ENCODE assay signal across 15 cellular contexts in the genomic region with DNA sequence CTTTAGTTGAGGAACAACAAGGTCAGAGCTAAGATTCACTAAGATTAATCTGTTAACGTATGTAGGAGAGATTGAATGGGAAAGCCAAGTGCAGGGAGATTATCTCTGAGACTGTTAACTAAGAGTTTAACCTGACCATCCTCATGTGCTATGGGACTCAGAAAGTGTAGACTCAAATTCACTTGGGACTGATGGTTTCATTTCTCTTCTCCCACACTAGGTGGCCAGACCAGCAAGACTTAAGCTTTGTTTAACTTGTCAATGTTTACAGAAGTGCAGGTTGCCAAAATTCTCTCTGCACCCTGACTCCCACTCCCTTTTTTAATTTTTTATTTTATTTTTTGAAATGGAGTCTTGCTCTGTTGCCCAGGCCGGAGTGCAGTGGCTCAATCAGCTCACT. TPM values are rescaled to one million over a fixed set of nuclear protein-coding genes. Genes with fewer than 3 reads are reported as not detected.
DNase-seq lines count a peak whose midpoint lies in the region; ATAC-seq, FAIRE-seq and TF ChIP-seq lines count a peak whose summit lies in the region.
"Had no signal": no experiment of that assay in that cellular context is flagged by ENCODE, and none has a peak within 500 bp of the region (broad histone marks: within the 10 kb centered on the region; RNA-seq: fewer than 3 reads in every experiment).

No MANE protein-coding gene starts in this region.

- H3K36me3 ChIP-seq in small intestine (ENCODE audit: control insufficient read depth in 2 of 2, insufficient read depth in 2 of 2, low read length in 2 of 2) = no peaks in the 10 kb centered on the region
- H3K36me3 ChIP-seq: BLaER1 treated with 17β-estradiol and CSF1 and Interleukin-3, amounts not matched to agents 10 nM and 100 nM; stomach had no signal

- DNase-seq in SIG-M5 treated with dmso at 0.1 percent for 504 hours (lab: John Stamatoyannopoulos, UW; ENCODE audit: unreplicated experiment) = peak; percentile 12
- no peak for DNase-seq in SIG-M5 (lab: John Stamatoyannopoulos, UW)
- peak; percentile 30 for DNase-seq in MV-4-11 (lab: John Stamatoyannopoulos, UW)
- peak in 1 of 2 donors; percentile 17 for DNase-seq in cardiac fibroblast (ENCODE audit: low read depth in 2 of 2)
- peak; percentile 19 for DNase-seq in small intestine
- no peak for DNase-seq in activated naive CD4-positive, alpha-beta T cell treated with Interleukin-2 at 50 U/mL for 16 hours
- DNase-seq in stimulated activated naive CD4-positive, alpha-beta T cell (lab: John Stamatoyannopoulos, UW) = no peak
- DNase-seq: activated CD4-positive, alpha-beta T cell treated with anti-CD3 and anti-CD28 coated beads, Interleukin-2, amount 10 ng/mL, durations not matched to agents 24 days and 14 days; activated gamma-delta T cell; foreskin melanocyte; nucleus accumbens; stimulated activated CD4-positive, alpha-beta T cell treated with anti-CD3 and anti-CD28 coated beads, Interleukin-2, amount 100 ng/mL, for 48 hours; stomach had no signal

- no peaks in the 10 kb centered on the region for H3K27me3 ChIP-seq in small intestine (ENCODE audit: control insufficient read depth in 2 of 2, insufficient read depth in 2 of 2, low read length in 2 of 2)
- H3K27me3 ChIP-seq: BLaER1 treated with 17β-estradiol and CSF1 and Interleukin-3, amounts not matched to agents 10 nM and 100 nM had no signal

- peak; percentile 16 for TF ChIP-seq CTCF in cardiac fibroblast (IDR thresholded peaks at IDR 0.05; ENCODE audit: low read depth, low read length)

- H3K9me3 ChIP-seq in small intestine (ENCODE audit: control insufficient read depth, low read depth) = no peaks in the 10 kb centered on the region
- H3K9me3 ChIP-seq: BLaER1 treated with 17β-estradiol and CSF1 and Interleukin-3, amounts not matched to agents 10 nM and 100 nM; stomach had no signal

- no peak for FAIRE-seq in small intestine (lab: Jason Lieb, UNC)

- no peak for ATAC-seq in GM19351 (IDR thresholded peaks at IDR 0.05; ENCODE audit: unreplicated experiment)

- H3K4me3 ChIP-seq in cardiac fibroblast (replicated peaks in 1 of 2; ENCODE audit: low read depth in 2 of 2, low read length in 2 of 2) = no peak overlapping the region
- no peak overlapping the region for H3K4me3 ChIP-seq in small intestine (ENCODE audit: low read depth in 1 of 2, low read length in 2 of 2)
- H3K4me3 ChIP-seq: BLaER1 treated with 17β-estradiol and CSF1 and Interleukin-3, amounts not matched to agents 10 nM and 100 nM; stomach had no signal

- no peaks in the 10 kb centered on the region for H3K4me1 ChIP-seq in small intestine (ENCODE audit: control insufficient read depth in 2 of 2, insufficient read depth in 1 of 2, low read depth in 1 of 2, low read length in 1 of 2)

- H3K27ac ChIP-seq in small intestine (ENCODE audit: low read depth in 1 of 2, low read length in 1 of 2) = no peak overlapping the region
- H3K27ac ChIP-seq: BLaER1 treated with 17β-estradiol and CSF1 and Interleukin-3, amounts not matched to agents 10 nM and 100 nM; stomach had no signal

- 68 to 78% (median 75%) methylated on average over 1 to 2 of the region's 2 CpGs for WGBS in small intestine, 3 donors

RNA-seq across cellular contexts. Expression of a gene that starts 6.3 kb away (rescaled TPM):
- polyA plus RNA-seq in small intestine = 100 to 1,000 TPM in 1 of 3 donors, 10 to 100 TPM in 2; 39.7 to 103 (median 63.7) TPM

RNA-seq across cellular contexts. Expression of a gene that starts 16.0 kb away (rescaled TPM):
- polyA plus RNA-seq in small intestine = not detected
- polyA plus RNA-seq: stomach had no signal

Comparison
In these comparisons a context has a peak if more than half of its experiments do, and no peak if none do; other contexts are left out.
1. DNase-seq: peak in SIG-M5 treated with dmso at 0.1 percent for 504 hours (single experiment), MV-4-11 (single experiment) and small intestine (single experiment); none in SIG-M5 (single experiment), activated naive CD4-positive, alpha-beta T cell treated with Interleukin-2 at 50 U/mL for 16 hours (single experiment) and stimulated activated naive CD4-positive, alpha-beta T cell (0 of 6).